ENCODE assay signal across 10 cellular contexts in genomic region chr7:151008143-151008510, GRCh38. TPM values are rescaled to one million over a fixed set of nuclear protein-coding genes. Genes with fewer than 3 reads are reported as not detected.
DNase-seq lines count a peak whose midpoint lies in the region; ATAC-seq and TF ChIP-seq lines count a peak whose summit lies in the region.
"Had no signal": no experiment of that assay in that cellular context is flagged by ENCODE, and none has a peak within 500 bp of the region (broad histone marks: within the 10 kb centered on the region; RNA-seq: fewer than 3 reads in every experiment).

No MANE protein-coding gene starts in this region.

- WGBS in H9 (ENCODE audit: extremely low coverage, insufficient read length, low lambda C conversion rate): no CpG with 5 or more reads among the region's 11 CpGs

- no peak overlapping the region for H3K4me3 ChIP-seq in osteoblast (ENCODE audit: insufficient read depth, low read length)

- H3K4ac ChIP-seq in H9 (ENCODE audit: low read depth, low read length): no peak overlapping the region

- H3K36me3 Mint-ChIP-seq in H9 (ENCODE audit: insufficient read depth in 1 of 3, low read depth in 3 of 3): peaks cover 0 to 1% (median 0%) of the 10 kb centered on the region in 3 experiments; a peak in 1 of 7 replicates
- no peaks in the 10 kb centered on the region for H3K36me3 Mint-ChIP-seq in T-helper 17 cell (ENCODE audit: low read depth)

- H4K20me1 ChIP-seq in H9 (ENCODE audit: control insufficient read depth, insufficient read depth, insufficient read length): no peaks in the 10 kb centered on the region
- H4K20me1 ChIP-seq in osteoblast (ENCODE audit: insufficient read depth, low read length): no peaks in the 10 kb centered on the region

- H2AFZ ChIP-seq in H9 (ENCODE audit: low read length): no peak overlapping the region
- no peak overlapping the region for H2AFZ ChIP-seq in osteoblast (ENCODE audit: low read length)

- H3K27me3 ChIP-seq in H9 (ENCODE audit: insufficient read depth, low read length) (no peaks in the 10 kb centered on the region), osteoblast (ENCODE audit: insufficient read depth, low read length) (no peaks in the 10 kb centered on the region)

- H3K18ac ChIP-seq in H9 (ENCODE audit: insufficient read length, low read depth, low read length): no peak overlapping the region

- peak overlapping the region; percentile 11 for H3K4me2 ChIP-seq in H9 (ENCODE audit: insufficient read depth, insufficient read length, low read length)
- no peak overlapping the region for H3K4me2 ChIP-seq in osteoblast (ENCODE audit: insufficient read depth, low read length)

- TF ChIP-seq CTCF in H9 (conservative IDR thresholded peaks at IDR 0.05): no peak
- no peak for TF ChIP-seq CTCF in osteoblast (IDR thresholded peaks at IDR 0.05; ENCODE audit: extremely low read depth, low read depth, low read length)
- no peak for TF ChIP-seq CTCF in GM13976 (IDR thresholded peaks at IDR 0.05; ENCODE audit: borderline replicate concordance, control extremely low read depth, extremely low read depth, insufficient read depth, missing control alignments)

- no peak overlapping the region for H4K8ac ChIP-seq in H9 (replicated peaks; ENCODE audit: insufficient read length, low read depth, low read length)

- no peak overlapping the region for H3K56ac ChIP-seq in H9 (ENCODE audit: insufficient read length, low read depth, low read length)

- H2BK120ac ChIP-seq in H9 (ENCODE audit: low read depth, low read length, poor library complexity, severe bottlenecking): no peak overlapping the region

- H3K27ac ChIP-seq in H9 (ENCODE audit: insufficient read length, low read depth, low read length): no peak overlapping the region
- H3K27ac ChIP-seq in osteoblast (ENCODE audit: low read depth, low read length): no peak overlapping the region

- H3K79me1 ChIP-seq in H9 (ENCODE audit: insufficient read depth, low read depth, low read length, poor library complexity, severe bottlenecking): no peaks in the 10 kb centered on the region

- no peak overlapping the region for H3T11ph ChIP-seq in H9 (ENCODE audit: low read length)

- H2BK12ac ChIP-seq in H9 (ENCODE audit: insufficient read length, low read depth, low read length): no peak overlapping the region

- H3K4me3 Mint-ChIP-seq in H9 (peak overlapping the region; percentile 38 to 41; a peak in 3 of 5 replicates), T-helper 17 cell (peak overlapping the region; percentile 86)

- H3K23me2 ChIP-seq in H9 (ENCODE audit: insufficient read length, low read depth, low read length, poor library complexity, severe bottlenecking): peaks cover 6% of the 10 kb centered on the region

- H4K91ac ChIP-seq in H9 (ENCODE audit: insufficient read length, low read depth, low read length): no peak overlapping the region

- DNase-seq in H9: peak; percentile 40
- peak in 1 of 3 donors; percentile 22 for DNase-seq in T-helper 17 cell
- peak; percentile 78 to 86 for DNase-seq in erythroblast (lab: John Stamatoyannopoulos, UW)
- DNase-seq in osteoblast (ENCODE audit: insufficient read length, low spot score, missing footprints): peak; percentile 81
- no peak for DNase-seq in GM13976 (ENCODE audit: low spot score)
- DNase-seq in NCI-H128 (lab: John Stamatoyannopoulos, UW; ENCODE audit: unreplicated experiment): no peak
- no peak for DNase-seq in mesenteric fat pad (ENCODE audit: low spot score)
- DNase-seq: esophagus squamous epithelium had no signal

- no peaks in the 10 kb centered on the region for H3K9me3 ChIP-seq in H9 (ENCODE audit: control insufficient read depth, low read depth, low read length)
- no peaks in the 10 kb centered on the region for H3K9me3 ChIP-seq in T-helper 17 cell (ENCODE audit: control insufficient read depth, low read length, poor library complexity, severe bottlenecking)
- no peaks in the 10 kb centered on the region for H3K9me3 ChIP-seq in osteoblast (ENCODE audit: low read depth, low read length)
- H3K9me3 ChIP-seq: esophagus squamous epithelium had no signal

- no peak overlapping the region for H4K5ac ChIP-seq in H9 (ENCODE audit: insufficient read length, low read depth, low read length)

- no peak overlapping the region for H2AK5ac ChIP-seq in H9 (ENCODE audit: insufficient read length, low read length)

- peak overlapping the region in 1 of 3 experiments; percentile 12; a peak in 1 of 7 replicates for H3K27ac Mint-ChIP-seq in H9
- peak overlapping the region; percentile 94 for H3K27ac Mint-ChIP-seq in T-helper 17 cell
- H3K27ac Mint-ChIP-seq: progenitor cell of endocrine pancreas had no signal

- H2BK20ac ChIP-seq in H9 (ENCODE audit: low read depth, low read length, poor library complexity, severe bottlenecking): no peak overlapping the region

- no peak overlapping the region for H3K9ac ChIP-seq in H9 (ENCODE audit: extremely low read depth, insufficient read length, low read length)

- no peaks in the 10 kb centered on the region for H3K36me3 ChIP-seq in osteoblast (ENCODE audit: insufficient read depth, low read length)
- H3K36me3 ChIP-seq: esophagus squamous epithelium had no signal

- H3K23ac ChIP-seq in H9 (ENCODE audit: insufficient read length, low read depth, low read length): no peak overlapping the region

- no peak overlapping the region for H2BK15ac ChIP-seq in H9 (ENCODE audit: low read depth, low read length)

- H3K79me2 ChIP-seq in H9 (ENCODE audit: insufficient read depth, low read length) (no peaks in the 10 kb centered on the region), osteoblast (ENCODE audit: insufficient read depth, low read length) (no peaks in the 10 kb centered on the region)

- no peak overlapping the region for H3K14ac ChIP-seq in H9 (ENCODE audit: insufficient read depth, low read length)

- peaks cover 4% of the 10 kb centered on the region; the same call in 1 of the 2 replicates for H3K4me1 ChIP-seq in H9 (ENCODE audit: insufficient read depth, low read length)
- H3K4me1 ChIP-seq in osteoblast (ENCODE audit: insufficient read depth, low read length): peaks cover under 1% of the 10 kb centered on the region

- H2BK5ac ChIP-seq in H9 (ENCODE audit: insufficient read length, low read length): no peak overlapping the region

- H3K27me3 Mint-ChIP-seq in H9 (ENCODE audit: low read depth): peaks cover 23% of the 10 kb centered on the region
- H3K27me3 Mint-ChIP-seq in T-helper 17 cell: no peaks in the 10 kb centered on the region

- no peaks in the 10 kb centered on the region for H3K9me3 Mint-ChIP-seq in H9

- in situ Hi-C loops in GM13976 (cut with MboI; ENCODE audit: low sequenced_read_pairs, unreplicated experiment): no loop called here

- ATAC-seq in T-helper 17 cell: peak; percentile 72
- ATAC-seq in HG03354 (IDR thresholded peaks at IDR 0.05; ENCODE audit: poor library complexity, severe bottlenecking, unreplicated experiment): no peak

- H3K4me1 Mint-ChIP-seq in H9 (peaks cover 21 to 42% of the 10 kb centered on the region in 2 experiments), T-helper 17 cell (peaks cover 51% of the 10 kb centered on the region)

- no peak for TF ChIP-seq POLR2A in erythroblast (IDR thresholded peaks at IDR 0.05; ENCODE audit: low read length)

RNA-seq across cellular contexts. Expression of gene ATG9B, which starts 16.2 kb away (rescaled TPM):
- total RNA-seq in H9 (2021) (1.5 and 2.0 TPM in 2 replicates), T-helper 17 cell (10 to 100 TPM in 1 of 2 donors, 1 to 10 TPM in 1; 5.3 to 12.2 TPM), osteoblast (not detected in 2 replicates), mesenteric fat pad (not detected)

RNA-seq across cellular contexts. Expression of gene NOS3, which starts 17.3 kb away (rescaled TPM):
- total RNA-seq in H9 (2021): 4.5 and 4.7 TPM in 2 replicates
- 1 to 10 TPM; 9.4 to 9.6 TPM for total RNA-seq in T-helper 17 cell
- total RNA-seq in osteoblast: not detected in 2 replicates
- total RNA-seq in mesenteric fat pad: 57.1 TPM

RNA-seq across cellular contexts. Expression of gene ABCB8, which starts 20.1 kb away (rescaled TPM):
- 22.1 and 23.9 TPM in 2 replicates for total RNA-seq in H9 (2021)
- 10 to 100 TPM; 47.7 to 60.1 TPM for total RNA-seq in T-helper 17 cell
- total RNA-seq in osteoblast: 32.6 and 35.1 TPM in 2 replicates
- total RNA-seq in mesenteric fat pad: 27.6 TPM

RNA-seq across cellular contexts. Expression of gene KCNH2, which starts 30.0 kb away (rescaled TPM):
- total RNA-seq in H9 (2021): 4.3 and 4.5 TPM in 2 replicates
- 1 to 10 TPM; 2.2 to 5.6 TPM for total RNA-seq in T-helper 17 cell
- not detected in 2 replicates for total RNA-seq in osteoblast
- 0.32 TPM for total RNA-seq in mesenteric fat pad

RNA-seq across cellular contexts. Expression of gene ASIC3, which starts 40.2 kb away (rescaled TPM):
- 1.7 and 2.3 TPM in 2 replicates for total RNA-seq in H9 (2021)
- total RNA-seq in T-helper 17 cell: 1 to 10 TPM; 6.7 to 9.1 TPM
- total RNA-seq in osteoblast: under 0.01 and 0.29 TPM in 2 replicates
- total RNA-seq in mesenteric fat pad: 0.87 TPM

Comparison
In these comparisons a context has a peak if more than half of its experiments do, and no peak if none do; other contexts are left out.
1. DNase-seq: peak in H9 (single experiment), erythroblast (2 of 2) and osteoblast (single experiment); none in GM13976 (single experiment), NCI-H128 (single experiment) and mesenteric fat pad (single experiment).